7 cellular contexts compared by ENCODE assay signal in the genomic region with DNA sequence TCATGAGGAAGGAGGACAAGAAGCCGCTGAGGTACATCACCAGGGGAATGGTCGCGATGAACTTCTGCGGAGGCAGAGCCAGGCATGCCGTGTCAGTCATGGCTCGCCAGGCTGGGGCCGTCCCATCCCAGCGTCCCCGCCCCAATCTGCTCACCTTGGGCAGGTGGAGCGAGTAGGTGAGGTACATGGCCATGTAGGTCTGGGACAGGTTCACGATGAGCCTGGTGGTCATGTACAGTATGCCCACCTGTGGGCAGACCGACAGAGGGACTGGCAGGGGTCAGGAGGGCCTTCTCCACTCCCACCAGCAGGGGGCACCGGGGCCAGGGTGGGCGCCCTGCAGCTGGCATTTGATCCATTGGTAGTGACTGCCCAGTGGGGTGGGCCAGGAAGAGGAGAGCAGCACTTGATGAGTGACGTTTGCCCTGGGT. TPM values are rescaled to one million over a fixed set of nuclear protein-coding genes. Genes with fewer than 3 reads are reported as not detected.
DNase-seq lines count a peak whose midpoint lies in the region; ATAC-seq and TF ChIP-seq lines count a peak whose summit lies in the region.

No MANE protein-coding gene starts in this region.

- TF ChIP-seq CTCF in GM12874 (IDR thresholded peaks at IDR 0.05; ENCODE audit: insufficient read depth, low read depth, low read length) (peak; percentile 79), Peyer's patch (IDR thresholded peaks at IDR 0.05) (peak; percentile 31 to 48 (median 40))

- ATAC-seq in HG03457 (IDR thresholded peaks at IDR 0.05; ENCODE audit: unreplicated experiment) (no peak), left colon (no peak), HG03025 (IDR thresholded peaks at IDR 0.05; ENCODE audit: low FRiP score, unreplicated experiment) (no peak)

- no peak for TF ChIP-seq POLR2A in Peyer's patch (IDR thresholded peaks at IDR 0.05)

- H3K27me3 ChIP-seq in Peyer's patch, result no peaks in the 10 kb centered on the region

- intact Hi-C loops in left colon (cut with DNase I, micrococcal nuclease), result loop anchor here (5.0 kb wide), 2 partner anchors 70 to 75 kb away; no protein-coding TSS in a partner anchor

- no peaks in the 10 kb centered on the region for H3K9me3 ChIP-seq in Peyer's patch

- no peak for DNase-seq in Peyer's patch
- DNase-seq in effector CD8-positive, alpha-beta T cell (lab: John Stamatoyannopoulos, UW), result peak; percentile 16
- peak; percentile 49 for DNase-seq in stimulated activated CD4-positive, alpha-beta T cell treated with anti-CD3 and anti-CD28 coated beads, Interleukin-2, amount 100 ng/mL, for 24 hours
- DNase-seq in left colon, result no peak

- H3K36me3 ChIP-seq in Peyer's patch, result peaks cover 0 to 40% (median 0%) of the 10 kb centered on the region in 3 donors

- no peaks in the 10 kb centered on the region for H3K4me1 ChIP-seq in Peyer's patch

- no peak overlapping the region for H3K27ac ChIP-seq in Peyer's patch

- H3K4me3 ChIP-seq in Peyer's patch, result no peak overlapping the region

RNA-seq across cellular contexts. Expression of a gene that starts 8.3 kb away (rescaled TPM):
- total RNA-seq in Peyer's patch (10 to 100 TPM in 1 of 4 donors, 1 to 10 TPM in 2, not detected in 1; 1.8 to 11.1 (median 2.4) TPM), left colon (1 to 10 TPM; 2.2 to 3.5 TPM)

RNA-seq across cellular contexts. Expression of a gene that starts 10.1 kb away (rescaled TPM):
- 100 to 1,000 TPM in 2 of 4 donors, 10 to 100 TPM in 2; 76.5 to 146 (median 104) TPM for total RNA-seq in Peyer's patch
- total RNA-seq in left colon, result 10 to 100 TPM; 31.0 to 41.1 TPM

RNA-seq across cellular contexts. Expression of a gene that starts 25.4 kb away (rescaled TPM):
- 100 to 1,000 TPM in 2 of 4 donors, 10 to 100 TPM in 2; 70.4 to 236 (median 117) TPM for total RNA-seq in Peyer's patch
- total RNA-seq in left colon, result 10 to 100 TPM; 85.6 to 88.2 TPM

RNA-seq across cellular contexts. Expression of a gene that starts 38.0 kb away (rescaled TPM):
- total RNA-seq in Peyer's patch, result 1 to 10 TPM in 2 of 4 donors, under 1 TPM in 2; 0.13 to 5.8 (median 0.70) TPM
- under 1 TPM; 0.24 to 0.64 TPM for total RNA-seq in left colon

RNA-seq across cellular contexts. Expression of a gene that starts 41.2 kb away (rescaled TPM):
- total RNA-seq in Peyer's patch (10 to 100 TPM; 24.8 to 75.1 (median 38.7) TPM), left colon (10 to 100 TPM; 39.7 to 47.2 TPM)

Comparison
In these comparisons a context has a peak if more than half of its experiments do, and no peak if none do; other contexts are left out.
1. DNase-seq: peak in effector CD8-positive, alpha-beta T cell (single experiment) and stimulated activated CD4-positive, alpha-beta T cell treated with anti-CD3 and anti-CD28 coated beads, Interleukin-2, amount 100 ng/mL, for 24 hours (2 of 2); none in Peyer's patch (0 of 3) and left colon (0 of 2).